17 cellular contexts compared by ENCODE assay signal in genomic region chr16:73916839-73917594, GRCh38.
"Had no signal": no experiment of that assay in that cellular context is flagged by ENCODE, and none has a peak within 500 bp of the region (broad histone marks: within the 10 kb centered on the region; RNA-seq: fewer than 3 reads in every experiment).

No MANE protein-coding gene starts in this region.

- FAIRE-seq: endothelial cell of umbilical vein had no signal

- H3K36me3 ChIP-seq: ascending aorta, cardiac muscle cell, thoracic aorta had no signal

- DNase-seq: activated CD4-positive, alpha-beta memory T cell treated with anti-CD3 and anti-CD28 coated beads, Interleukin-2, amount 10 ng/mL, durations not matched to agents 7 days and 5 days; activated CD4-positive, alpha-beta T cell treated with anti-CD3 and anti-CD28 coated beads for 1 hour; activated gamma-delta T cell treated with Interleukin-2 at 50 U/mL for 16 hours; activated naive CD8-positive, alpha-beta T cell treated with anti-CD3 and anti-CD28 coated beads for 36 hours; activated T-cell treated with anti-CD3 and anti-CD28 coated beads, Interleukin-2, amount 50 U/mL, for 48 hours; effector CD4-positive, alpha-beta T cell; immature natural killer cell; stimulated activated CD4-positive, alpha-beta T cell treated with anti-CD3 and anti-CD28 coated beads, Interleukin-4, amount 100 ng/mL, for 4 hours; stimulated activated naive CD8-positive, alpha-beta T cell treated with anti-CD3 and anti-CD28 coated beads, Interleukin-15, amount 100 ng/mL, for 72 hours; T-helper 9 cell had no signal

- H3K4me1 ChIP-seq: ascending aorta had no signal

- H3K27me3 Mint-ChIP-seq: activated CD4-positive, alpha-beta memory T cell treated with anti-CD3 and anti-CD28 coated beads, Interleukin-2, amount 10 ng/mL, durations not matched to agents 7 days and 5 days; stimulated activated naive CD8-positive, alpha-beta T cell treated with anti-CD3 and anti-CD28 coated beads, Interleukin-15, amount 100 ng/mL, for 72 hours had no signal

- H3K4me3 Mint-ChIP-seq: activated CD4-positive, alpha-beta memory T cell treated with anti-CD3 and anti-CD28 coated beads, Interleukin-2, amount 10 ng/mL, durations not matched to agents 7 days and 5 days; activated naive CD8-positive, alpha-beta T cell treated with anti-CD3 and anti-CD28 coated beads for 36 hours; immature natural killer cell; memory B cell; natural killer cell treated with Interleukin-12 subunit alpha and Interleukin-12 subunit beta and Interleukin-15 and Interleukin-18, amount 100 ng/mL, for 72 hours; stimulated activated naive CD8-positive, alpha-beta T cell treated with anti-CD3 and anti-CD28 coated beads, Interleukin-15, amount 100 ng/mL, for 72 hours had no signal

- H3K27ac ChIP-seq: ascending aorta, cardiac muscle cell, coronary artery, thoracic aorta had no signal

- ATAC-seq: natural killer cell treated with Interleukin-12 subunit alpha and Interleukin-12 subunit beta and Interleukin-15 and Interleukin-18, amount 100 ng/mL, for 72 hours; stimulated activated naive CD8-positive, alpha-beta T cell treated with anti-CD3 and anti-CD28 coated beads, Interleukin-15, amount 100 ng/mL, for 72 hours had no signal

- H3K9me3 ChIP-seq: ascending aorta, thoracic aorta had no signal

- H3K4me3 ChIP-seq: ascending aorta, cardiac muscle cell, coronary artery, thoracic aorta had no signal

- H3K4me1 Mint-ChIP-seq: activated CD4-positive, alpha-beta memory T cell treated with anti-CD3 and anti-CD28 coated beads, Interleukin-2, amount 10 ng/mL, durations not matched to agents 7 days and 5 days; activated naive CD8-positive, alpha-beta T cell treated with anti-CD3 and anti-CD28 coated beads for 36 hours; immature natural killer cell; memory B cell; stimulated activated naive CD8-positive, alpha-beta T cell treated with anti-CD3 and anti-CD28 coated beads, Interleukin-15, amount 100 ng/mL, for 72 hours had no signal

- H3K36me3 Mint-ChIP-seq: activated naive CD8-positive, alpha-beta T cell treated with anti-CD3 and anti-CD28 coated beads for 36 hours; immature natural killer cell; memory B cell; natural killer cell treated with Interleukin-12 subunit alpha and Interleukin-12 subunit beta and Interleukin-15 and Interleukin-18, amount 100 ng/mL, for 72 hours had no signal

- H3K9me3 Mint-ChIP-seq: activated CD4-positive, alpha-beta memory T cell treated with anti-CD3 and anti-CD28 coated beads, Interleukin-2, amount 10 ng/mL, durations not matched to agents 7 days and 5 days; memory B cell; natural killer cell treated with Interleukin-12 subunit alpha and Interleukin-12 subunit beta and Interleukin-15 and Interleukin-18, amount 100 ng/mL, for 72 hours had no signal

- H3K27ac Mint-ChIP-seq: activated CD4-positive, alpha-beta memory T cell treated with anti-CD3 and anti-CD28 coated beads, Interleukin-2, amount 10 ng/mL, durations not matched to agents 7 days and 5 days; activated naive CD8-positive, alpha-beta T cell treated with anti-CD3 and anti-CD28 coated beads for 36 hours; immature natural killer cell; memory B cell; natural killer cell treated with Interleukin-12 subunit alpha and Interleukin-12 subunit beta and Interleukin-15 and Interleukin-18, amount 100 ng/mL, for 72 hours; stimulated activated naive CD8-positive, alpha-beta T cell treated with anti-CD3 and anti-CD28 coated beads, Interleukin-15, amount 100 ng/mL, for 72 hours had no signal

- H3K27me3 ChIP-seq: ascending aorta, cardiac muscle cell had no signal
